In genomic region chr19:17334414-17335409, GRCh38 we compare ENCODE assay signal across 8 cellular contexts. TPM values are rescaled to one million over a fixed set of nuclear protein-coding genes. Genes with fewer than 3 reads are reported as not detected.
A peak's percentile ranks its signal among the peaks of the same experiment; 100 is the strongest.
DNase-seq lines count a peak whose midpoint lies in the region; ATAC-seq and TF ChIP-seq lines count a peak whose summit lies in the region.

Gene ANO8, minus strand, starts transcription at chr19:17334855. Its CDS starts 185 bp downstream, at chr19:17334670.

- no peak for TF ChIP-seq RAD21 in Ishikawa (IDR thresholded peaks at IDR 0.05; ENCODE audit: low read depth)

- no peak for TF ChIP-seq CTCF in mucosa of descending colon (IDR thresholded peaks at IDR 0.05)

- peak within 1 kb of the TSS; percentile 95 for H3K27ac ChIP-seq in epithelial cell of prostate

- intact Hi-C loops in mucosa of descending colon (cut with DNase I, micrococcal nuclease): no loop called here

- no peaks in the 10 kb centered on the region for H3K36me3 ChIP-seq in mucosa of descending colon (ENCODE audit: low read depth)

- ATAC-seq in GM19395 (IDR thresholded peaks at IDR 0.05; ENCODE audit: unreplicated experiment) (peak; percentile 49), mucosa of descending colon (peak; percentile 82)

- H3K4me1 ChIP-seq in mucosa of descending colon (ENCODE audit: low read depth): peaks cover 25% of the 10 kb centered on the region

- peak within 1 kb of the TSS; percentile 42 for H3K4me3 ChIP-seq in mucosa of descending colon

- H3K9me3 ChIP-seq in mucosa of descending colon: no peaks in the 10 kb centered on the region

- DNase-seq in AML-193 (lab: John Stamatoyannopoulos, UW) (peak; percentile 93 to 94), OCI-M1 (lab: John Stamatoyannopoulos, UW) (peak; percentile 100), activated T-cell treated with anti-CD3 and anti-CD28 coated beads for 24 hours (ENCODE audit: low read depth) (peak; percentile 94), epithelial cell of prostate (ENCODE audit: low read depth, low spot score) (peak; percentile 99), mucosa of descending colon (peak; percentile 96 to 98 (median 97))
- DNase-seq in stimulated activated CD8-positive, alpha-beta memory T cell treated with anti-CD3 and anti-CD28 coated beads, Interleukin-2, amount 100 ng/mL, for 48 hours (ENCODE audit: low read depth in 2 of 2): peak; percentile 90 to 94

- TF ChIP-seq EP300 in Ishikawa (IDR thresholded peaks at IDR 0.05; ENCODE audit: borderline replicate concordance): no peak

TF ChIP-seq in Ishikawa, 13 proteins besides CTCF, POLR2A, EP300 and RAD21:
- TF ChIP-seq EGR1 (IDR thresholded peaks at IDR 0.05) (0 out of 2 replicates have a peak, but pooled peaks have one; percentile 24), NFIC (IDR thresholded peaks at IDR 0.05) (no peak; the same call in 1 of the 2 replicates), TAF1 (IDR thresholded peaks at IDR 0.05; ENCODE audit: low read depth) (peak; percentile 32; the same call in 1 of the 2 replicates), YY1 (IDR thresholded peaks at IDR 0.05; ENCODE audit: low read depth) (peak; percentile 72), REST (IDR thresholded peaks at IDR 0.05; ENCODE audit: low read depth) (no peak), TEAD4 (IDR thresholded peaks at IDR 0.05) (peak; percentile 68), CREB1 (IDR thresholded peaks at IDR 0.05; ENCODE audit: low read depth) (peak; percentile 60), TCF12 (IDR thresholded peaks at IDR 0.05; ENCODE audit: low read depth) (no peak; the same call in 1 of the 2 replicates)
- TF ChIP-seq, protein P1, sequence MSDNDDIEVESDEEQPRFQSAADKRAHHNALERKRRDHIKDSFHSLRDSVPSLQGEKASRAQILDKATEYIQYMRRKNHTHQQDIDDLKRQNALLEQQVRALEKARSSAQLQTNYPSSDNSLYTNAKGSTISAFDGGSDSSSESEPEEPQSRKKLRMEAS (IDR thresholded peaks at IDR 0.05): peak; percentile 66

RNA-seq across cellular contexts. Expression of gene ANO8, which starts in this region (rescaled TPM):
- total RNA-seq in mucosa of descending colon: 1 to 10 TPM; 7.1 to 9.4 (median 8.6) TPM

Comparison
In these comparisons a context has a peak if more than half of its experiments do, and no peak if none do; other contexts are left out.
1. Peak in every context shown above with its lines: DNase-seq, ATAC-seq, H3K4me3 ChIP-seq and H3K27ac ChIP-seq.